Comparison of ENCODE assay signal across 9 cellular contexts in genomic region chr6:107634147-107635057, GRCh38.
A peak's percentile ranks its signal among the peaks of the same experiment; 100 is the strongest.
DNase-seq lines count a peak whose midpoint lies in the region; TF ChIP-seq lines count a peak whose summit lies in the region.
"Had no signal": no experiment of that assay in that cellular context is flagged by ENCODE, and none has a peak within 500 bp of the region (broad histone marks: within the 10 kb centered on the region; RNA-seq: fewer than 3 reads in every experiment).

No MANE protein-coding gene starts in this region.

- H3K9ac ChIP-seq in subcutaneous abdominal adipose tissue (ENCODE audit: low read length in 5 of 5), result no peak overlapping the region

- DNase-seq in activated CD4-positive, alpha-beta T cell treated with anti-CD3 and anti-CD28 coated beads for 48 hours, result peak; percentile 40
- no peak for DNase-seq in activated CD4-positive, alpha-beta T cell treated with anti-CD3 and anti-CD28 coated beads, Interleukin-2, amount 50 U/mL, for 4 hours
- DNase-seq in astrocyte of the cerebellum (ENCODE audit: low read depth) (no peak), iPS-NIHi11 (ENCODE audit: low spot score) (peak; percentile 80), NCI-H69 (lab: John Stamatoyannopoulos, UW) (no peak), NCI-H345 treated with DMSO at 0.1 percent for 48 hours (lab: John Stamatoyannopoulos, UW; ENCODE audit: unreplicated experiment) (no peak), midbrain (lab: John Stamatoyannopoulos, UW) (no peak)
- DNase-seq: NCI-H345 had no signal

- peaks cover 0 to 8% (median 4%) of the 10 kb centered on the region in 5 donors for H3K4me1 ChIP-seq in subcutaneous abdominal adipose tissue (ENCODE audit: control insufficient read depth in 5 of 5, insufficient read depth in 5 of 5, low read length in 5 of 5)

- H3K36me3 ChIP-seq in subcutaneous abdominal adipose tissue (ENCODE audit: control insufficient read depth in 5 of 5, insufficient read depth in 5 of 5, low read length in 5 of 5), result no peaks in the 10 kb centered on the region

- H3K4me3 ChIP-seq in astrocyte of the cerebellum (ENCODE audit: low read depth, low read length), result peak overlapping the region; percentile 10
- peak overlapping the region in 4 of 5 donors; percentile 36 to 51 (median 40) for H3K4me3 ChIP-seq in subcutaneous abdominal adipose tissue (ENCODE audit: low read depth in 1 of 5, low read length in 5 of 5)

- H3K27me3 ChIP-seq in subcutaneous abdominal adipose tissue (ENCODE audit: control insufficient read depth in 5 of 5, insufficient read depth in 4 of 5, low read length in 5 of 5), result peaks cover 0 to 4% (median 0%) of the 10 kb centered on the region in 5 donors

- no peak for TF ChIP-seq CTCF in astrocyte of the cerebellum (IDR thresholded peaks at IDR 0.05; ENCODE audit: low read depth, low read length, missing control alignments)

- in situ Hi-C loops in astrocyte of the cerebellum (cut with HindIII; ENCODE audit: low sequenced_read_pairs), result no loop called here

- no peak overlapping the region for H3K27ac ChIP-seq in subcutaneous abdominal adipose tissue (ENCODE audit: low read depth, low read length)

- H3K9me3 ChIP-seq in subcutaneous abdominal adipose tissue (ENCODE audit: control insufficient read depth in 5 of 5, low read length in 5 of 5), result no peaks in the 10 kb centered on the region

Comparison
In these comparisons a context has a peak if more than half of its experiments do, and no peak if none do; other contexts are left out.
1. DNase-seq: peak in activated CD4-positive, alpha-beta T cell treated with anti-CD3 and anti-CD28 coated beads for 48 hours (single experiment) and iPS-NIHi11 (single experiment); none in activated CD4-positive, alpha-beta T cell treated with anti-CD3 and anti-CD28 coated beads, Interleukin-2, amount 50 U/mL, for 4 hours (0 of 2), astrocyte of the cerebellum (single experiment), NCI-H69 (single experiment), NCI-H345 treated with DMSO at 0.1 percent for 48 hours (single experiment) and midbrain (single experiment).